Comparison of ENCODE assay signal across 9 cellular contexts in the genomic region with DNA sequence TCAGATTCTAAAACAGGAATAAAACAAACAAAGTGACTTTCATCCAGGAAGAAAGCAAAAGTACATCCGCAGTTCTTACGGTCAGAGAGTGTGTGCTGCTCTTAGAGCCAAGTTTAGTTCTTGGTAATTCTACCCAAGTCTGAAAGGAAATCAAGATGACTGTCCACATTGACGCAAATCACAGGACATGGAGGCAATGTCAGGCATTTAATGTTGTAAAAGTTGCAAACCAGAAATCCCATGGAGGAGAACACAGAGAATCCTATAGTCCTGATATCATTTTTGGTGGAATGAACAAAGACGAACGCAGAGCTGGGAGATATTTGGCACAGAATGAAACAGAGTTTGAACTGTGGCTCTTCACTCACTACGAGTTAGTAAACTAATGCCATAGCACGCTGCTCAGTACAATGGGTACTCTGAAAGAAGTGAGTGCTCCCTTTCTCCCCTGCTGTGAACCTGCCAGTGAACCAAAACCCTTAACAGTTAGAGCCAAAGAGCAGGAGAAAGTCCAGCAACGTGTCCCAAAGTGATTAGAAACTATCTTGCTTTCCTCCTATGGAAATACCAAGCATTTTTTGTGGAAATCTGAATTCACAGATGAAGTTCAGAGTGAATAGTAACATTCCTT.
DNase-seq lines count a peak whose midpoint lies in the region; FAIRE-seq and TF ChIP-seq lines count a peak whose summit lies in the region.
"Had no signal": no experiment of that assay in that cellular context is flagged by ENCODE, and none has a peak within 500 bp of the region (broad histone marks: within the 10 kb centered on the region; RNA-seq: fewer than 3 reads in every experiment).

No MANE protein-coding gene starts in this region.

- no peak overlapping the region for H3K27ac Mint-ChIP-seq in progenitor cell of endocrine pancreas

- no peaks in the 10 kb centered on the region for H3K4me1 Mint-ChIP-seq in progenitor cell of endocrine pancreas (ENCODE audit: low read depth)

- H3K79me2 ChIP-seq in osteoblast (ENCODE audit: insufficient read depth, low read length) = no peaks in the 10 kb centered on the region

- no peaks in the 10 kb centered on the region for H3K27me3 Mint-ChIP-seq in progenitor cell of endocrine pancreas

- DNase-seq in AG10803 (ENCODE audit: low read depth) = peak; percentile 80
- no peak for DNase-seq in Peyer's patch
- peak; percentile 96 for DNase-seq in fibroblast of the aortic adventitia (ENCODE audit: low read depth)
- DNase-seq in osteoblast (ENCODE audit: insufficient read length, low spot score, missing footprints) = peak; percentile 29
- no peak for DNase-seq in effector CD4-positive, alpha-beta T cell
- DNase-seq in progenitor cell of endocrine pancreas (ENCODE audit: low spot score, unreplicated experiment) = no peak
- DNase-seq in D721Med (ENCODE audit: insufficient read length, low spot score) = no peak
- DNase-seq in GM20000 (ENCODE audit: low spot score) = no peak
- DNase-seq: activated CD4-positive, alpha-beta T cell treated with anti-CD3 and anti-CD28 coated beads for 48 hours had no signal

- no peak overlapping the region for H3K4me3 Mint-ChIP-seq in progenitor cell of endocrine pancreas (ENCODE audit: low read depth)

- peak overlapping the region; percentile 76 for H2AFZ ChIP-seq in osteoblast (ENCODE audit: low read length)

- peak overlapping the region; percentile 83 for H3K4me2 ChIP-seq in osteoblast (ENCODE audit: insufficient read depth, low read length)

- no peaks in the 10 kb centered on the region for H4K20me1 ChIP-seq in osteoblast (ENCODE audit: insufficient read depth, low read length)

- H3K4me1 ChIP-seq in Peyer's patch (no peaks in the 10 kb centered on the region), osteoblast (ENCODE audit: insufficient read depth, low read length) (peaks cover 50% of the 10 kb centered on the region)

- H3K4me3 ChIP-seq in AG10803 (ENCODE audit: low read length) (peak overlapping the region; percentile 33), Peyer's patch (no peak overlapping the region), fibroblast of the aortic adventitia (ENCODE audit: low read depth, low read length) (peak overlapping the region; percentile 15), osteoblast (ENCODE audit: insufficient read depth, low read length) (peak overlapping the region; percentile 59)

- no peaks in the 10 kb centered on the region for H3K36me3 ChIP-seq in Peyer's patch
- H3K36me3 ChIP-seq in osteoblast (ENCODE audit: insufficient read depth, low read length) = no peaks in the 10 kb centered on the region

- TF ChIP-seq CTCF in AG10803 (conservative IDR thresholded peaks at IDR 0.05; ENCODE audit: low read length) = no peak
- no peak for TF ChIP-seq CTCF in Peyer's patch (IDR thresholded peaks at IDR 0.05)
- TF ChIP-seq CTCF in fibroblast of the aortic adventitia (IDR thresholded peaks at IDR 0.05; ENCODE audit: insufficient read depth, low read length) = no peak
- no peak for TF ChIP-seq CTCF in osteoblast (IDR thresholded peaks at IDR 0.05; ENCODE audit: extremely low read depth, low read depth, low read length)
- no peak for TF ChIP-seq CTCF in progenitor cell of endocrine pancreas (IDR thresholded peaks at IDR 0.05; ENCODE audit: unreplicated experiment)
- TF ChIP-seq CTCF in D721Med (IDR thresholded peaks at IDR 0.05; ENCODE audit: insufficient read depth, missing control alignments) = no peak
- TF ChIP-seq CTCF in GM20000 (IDR thresholded peaks at IDR 0.05; ENCODE audit: extremely low read depth, missing control alignments) = no peak

- H3K27me3 ChIP-seq in Peyer's patch (no peaks in the 10 kb centered on the region), osteoblast (ENCODE audit: insufficient read depth, low read length) (no peaks in the 10 kb centered on the region)

- H3K27ac ChIP-seq in Peyer's patch (peak overlapping the region in 3 of 4 donors; percentile 12 to 44 (median 32)), osteoblast (ENCODE audit: low read depth, low read length) (peak overlapping the region; percentile 97)

- TF ChIP-seq POLR2A in Peyer's patch (IDR thresholded peaks at IDR 0.05) = no peak

- H3K36me3 Mint-ChIP-seq in progenitor cell of endocrine pancreas (ENCODE audit: insufficient read depth) = no peaks in the 10 kb centered on the region

- H3K9me3 ChIP-seq in Peyer's patch (no peaks in the 10 kb centered on the region), osteoblast (ENCODE audit: low read depth, low read length) (no peaks in the 10 kb centered on the region)

- FAIRE-seq in D721Med (lab: Jason Lieb, UNC) = no peak

- no peaks in the 10 kb centered on the region for H3K9me3 Mint-ChIP-seq in progenitor cell of endocrine pancreas (ENCODE audit: low read depth)

Comparison
In these comparisons a context has a peak if more than half of its experiments do, and no peak if none do; other contexts are left out.
1. DNase-seq: peak in AG10803 (single experiment), fibroblast of the aortic adventitia (single experiment) and osteoblast (single experiment); none in Peyer's patch (0 of 3), effector CD4-positive, alpha-beta T cell (single experiment), progenitor cell of endocrine pancreas (single experiment), D721Med (single experiment) and GM20000 (single experiment).
2. H3K4me3 ChIP-seq: peak in AG10803 (single experiment), fibroblast of the aortic adventitia (single experiment) and osteoblast (single experiment); none in Peyer's patch (0 of 4).